In the genomic region with DNA sequence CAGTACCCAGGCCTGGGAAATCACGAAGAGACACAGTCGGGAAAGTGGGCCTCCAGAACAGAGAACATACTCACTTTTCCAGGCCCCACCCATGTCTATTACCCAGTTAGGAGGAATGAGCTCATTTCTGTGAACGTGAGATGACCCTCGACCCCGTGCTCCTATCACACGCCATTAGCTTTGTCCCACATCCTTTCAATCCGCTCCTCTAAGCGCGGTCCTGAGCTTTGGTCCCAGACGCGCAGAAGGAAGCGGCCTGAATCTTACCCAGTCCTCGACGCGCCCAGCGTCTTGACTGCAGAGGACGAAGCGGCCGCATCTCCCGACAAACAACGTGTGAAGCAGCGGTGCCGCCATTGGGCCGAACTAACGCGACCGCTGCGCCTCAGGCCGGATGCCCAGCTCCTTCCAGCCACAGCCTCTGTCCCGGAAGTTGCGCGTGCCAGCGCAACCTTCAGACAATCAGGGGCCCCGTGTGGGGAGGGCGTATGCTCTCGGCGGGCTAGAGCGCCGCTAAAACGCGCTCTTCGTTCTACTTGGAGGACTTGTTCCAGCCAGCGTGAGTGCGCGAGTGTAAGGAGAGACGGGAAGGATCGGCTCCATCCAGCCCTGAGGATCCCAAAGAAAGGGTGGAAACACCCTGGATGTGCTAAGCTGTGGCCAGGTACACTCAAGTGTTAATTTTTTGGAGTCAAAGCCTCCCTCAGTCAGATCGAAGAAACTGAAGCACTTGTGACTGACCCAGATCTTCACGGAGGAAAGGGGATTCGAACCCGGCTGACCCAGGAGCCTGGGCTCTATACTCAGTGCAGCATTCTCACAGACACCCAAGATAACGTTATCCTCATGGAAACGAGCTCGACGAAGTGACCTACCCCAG, we compare ENCODE assay signal across 8 cellular contexts. TPM values are rescaled to one million over a fixed set of nuclear protein-coding genes. Genes with fewer than 3 reads are reported as not detected.
DNase-seq lines count a peak whose midpoint lies in the region; ATAC-seq lines count a peak whose summit lies in the region.
"Not testable (repeated sequence)": the region's sequence is repeated elsewhere in the genome, so short reads cannot be mapped to it uniquely, and the experiment has no call there.

No MANE protein-coding gene starts in this region.

- not testable (repeated sequence) for H3K36me3 Mint-ChIP-seq in CD4-positive, CD25-positive, alpha-beta regulatory T cell; memory B cell
- peaks cover 27% of the 10 kb centered on the region for H3K36me3 Mint-ChIP-seq in effector memory CD8-positive, alpha-beta T cell (ENCODE audit: insufficient read depth)

- H3K27ac ChIP-seq in CD4-positive, CD25-positive, alpha-beta regulatory T cell (ENCODE audit: insufficient read depth, low read length, poor library complexity, severe bottlenecking): peak overlapping the region; percentile 91

- not testable (repeated sequence) for H3K36me3 ChIP-seq in CD4-positive, CD25-positive, alpha-beta regulatory T cell (ENCODE audit: control insufficient read depth, insufficient read depth, low read length)

- not testable (repeated sequence) for H3K9me3 ChIP-seq in CD4-positive, CD25-positive, alpha-beta regulatory T cell (ENCODE audit: control insufficient read depth in 2 of 2, low read length in 2 of 2)

- DNase-seq in CD4-positive, CD25-positive, alpha-beta regulatory T cell: peak; percentile 52 to 87 (median 75)
- DNase-seq in NCI-H82 (lab: John Stamatoyannopoulos, UW): peak; percentile 82
- DNase-seq in activated CD8-positive, alpha-beta memory T cell treated with anti-CD3 and anti-CD28 coated beads for 24 hours: peak; percentile 90
- DNase-seq in effector memory CD8-positive, alpha-beta T cell: peak; percentile 43 to 60 (median 51)
- DNase-seq in memory B cell (ENCODE audit: low spot score in 2 of 2): peak; percentile 45 to 60
- DNase-seq in stimulated activated CD4-positive, alpha-beta T cell treated with anti-CD3 and anti-CD28 coated beads, Interleukin-4, amount 100 ng/mL, for 4 hours: peak; percentile 62 to 69

- H3K4me3 ChIP-seq in CD4-positive, CD25-positive, alpha-beta regulatory T cell (ENCODE audit: low read depth, low read length): peak overlapping the region; percentile 87

- not testable (repeated sequence) for H3K9me3 Mint-ChIP-seq in CD4-positive, CD25-positive, alpha-beta regulatory T cell; effector memory CD8-positive, alpha-beta T cell; memory B cell

- not testable (repeated sequence) for H3K27me3 Mint-ChIP-seq in CD4-positive, CD25-positive, alpha-beta regulatory T cell; effector memory CD8-positive, alpha-beta T cell; memory B cell

- H3K4me1 ChIP-seq in CD4-positive, CD25-positive, alpha-beta regulatory T cell (ENCODE audit: control insufficient read depth, insufficient read depth, low read length, poor library complexity, severe bottlenecking): not testable (repeated sequence)

- H3K4me1 Mint-ChIP-seq in CD4-positive, CD25-positive, alpha-beta regulatory T cell: peaks cover 13 to 37% (median 17%) of the 10 kb centered on the region in 4 donors
- H3K4me1 Mint-ChIP-seq in effector memory CD8-positive, alpha-beta T cell (ENCODE audit: low read depth in 2 of 2): peaks cover 12 to 16% of the 10 kb centered on the region in 2 donors
- peaks cover 10% of the 10 kb centered on the region for H3K4me1 Mint-ChIP-seq in memory B cell

- peak overlapping the region; percentile 98 to 99 (median 99) for H3K27ac Mint-ChIP-seq in CD4-positive, CD25-positive, alpha-beta regulatory T cell
- H3K27ac Mint-ChIP-seq in effector memory CD8-positive, alpha-beta T cell: peak overlapping the region; percentile 98 to 99
- peak overlapping the region; percentile 93 for H3K27ac Mint-ChIP-seq in memory B cell

- peak; percentile 88 to 94 for ATAC-seq in CD4-positive, CD25-positive, alpha-beta regulatory T cell (ENCODE audit: low read depth in 2 of 2)
- ATAC-seq in GM19438 (IDR thresholded peaks at IDR 0.05; ENCODE audit: low read depth, unreplicated experiment) (peak; percentile 91), HG03571 (IDR thresholded peaks at IDR 0.05; ENCODE audit: unreplicated experiment) (peak; percentile 90), memory B cell (ENCODE audit: low read depth) (peak; percentile 94)
- peak; percentile 92 for ATAC-seq in effector memory CD8-positive, alpha-beta T cell (replicated peaks)

- H3K27me3 ChIP-seq in CD4-positive, CD25-positive, alpha-beta regulatory T cell (ENCODE audit: control insufficient read depth, insufficient read depth, low read length): not testable (repeated sequence)

- peak overlapping the region; percentile 92 to 97 (median 93) for H3K4me3 Mint-ChIP-seq in CD4-positive, CD25-positive, alpha-beta regulatory T cell
- H3K4me3 Mint-ChIP-seq in effector memory CD8-positive, alpha-beta T cell: peak overlapping the region; percentile 86 to 90
- peak overlapping the region; percentile 89 for H3K4me3 Mint-ChIP-seq in memory B cell

RNA-seq across cellular contexts. Expression of a gene that starts 37.3 kb away (rescaled TPM):
- 411 TPM for total RNA-seq in CD4-positive, CD25-positive, alpha-beta regulatory T cell
- 1 to 10 TPM; 3.2 to 5.2 (median 4.1) TPM for polyA plus RNA-seq in CD4-positive, CD25-positive, alpha-beta regulatory T cell

Comparison
In these comparisons a context has a peak if more than half of its experiments do, and no peak if none do; other contexts are left out.
1. Peak in every context shown above with its lines: DNase-seq, ATAC-seq, H3K4me3 ChIP-seq and H3K27ac ChIP-seq.